12 cellular contexts compared by ENCODE assay signal in the genomic region with DNA sequence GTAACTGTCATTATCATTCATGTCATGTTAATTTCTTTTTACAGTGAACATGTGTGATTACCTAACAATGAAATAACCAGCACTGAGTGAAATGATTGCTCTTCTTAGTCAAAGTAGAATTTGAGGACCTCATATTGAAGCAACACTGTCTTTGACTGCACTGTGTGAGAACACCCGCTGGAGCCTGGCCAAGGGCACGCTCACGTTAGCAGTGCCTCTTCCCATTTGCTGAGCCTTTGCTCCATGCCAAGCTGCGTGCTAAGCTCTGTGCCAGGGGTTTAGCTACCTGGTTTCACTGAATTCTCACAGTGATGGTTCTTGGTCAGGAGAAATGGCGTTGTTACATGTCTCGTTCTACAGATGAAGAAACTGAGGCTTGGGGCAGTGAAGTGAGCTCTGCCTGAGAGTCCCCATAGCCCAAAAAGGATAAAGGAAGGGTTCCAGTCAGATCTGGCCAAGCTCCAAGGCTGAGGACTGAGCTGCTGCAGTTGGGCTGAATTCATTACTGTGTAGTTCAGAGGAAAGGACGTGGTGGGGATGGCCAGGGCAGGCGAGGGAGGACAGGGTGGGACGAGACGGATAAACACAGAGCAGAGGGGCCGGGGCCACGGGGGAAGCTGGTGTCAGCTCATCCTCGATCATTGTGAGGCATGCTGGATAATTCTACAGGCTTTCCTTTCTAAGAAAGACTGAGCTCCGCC. TPM values are rescaled to one million over a fixed set of nuclear protein-coding genes. Genes with fewer than 3 reads are reported as not detected.
DNase-seq lines count a peak whose midpoint lies in the region; ATAC-seq and TF ChIP-seq lines count a peak whose summit lies in the region.
"Had no signal": no experiment of that assay in that cellular context is flagged by ENCODE, and none has a peak within 500 bp of the region (broad histone marks: within the 10 kb centered on the region; RNA-seq: fewer than 3 reads in every experiment).

No MANE protein-coding gene starts in this region.

- H3K27ac ChIP-seq in lower lobe of right lung, result peak overlapping the region; percentile 28
- peak overlapping the region; percentile 53 for H3K27ac ChIP-seq in vagina
- H3K27ac ChIP-seq: foreskin keratinocyte had no signal

- intact Hi-C loops in lower lobe of right lung (cut with DNase I) (no loop called here), vagina (cut with DNase I) (no loop called here)

- H3K27me3 Mint-ChIP-seq in T-helper 17 cell, result peaks cover 55% of the 10 kb centered on the region

- H3K9me3 ChIP-seq in lower lobe of right lung, result no peaks in the 10 kb centered on the region
- H3K9me3 ChIP-seq in vagina, result no peaks in the 10 kb centered on the region
- H3K9me3 ChIP-seq in T-helper 17 cell (ENCODE audit: control insufficient read depth, low read length, poor library complexity, severe bottlenecking), result no peaks in the 10 kb centered on the region

- ATAC-seq in lower lobe of right lung (peak in 1 of 2 donors; percentile 29), GM21529 (IDR thresholded peaks at IDR 0.05; ENCODE audit: unreplicated experiment) (no peak), T-helper 17 cell (no peak)
- ATAC-seq: foreskin keratinocyte had no signal

- H3K36me3 ChIP-seq in lower lobe of right lung (no peaks in the 10 kb centered on the region), vagina (no peaks in the 10 kb centered on the region)

- H3K27me3 ChIP-seq in lower lobe of right lung (ENCODE audit: low read depth) (peaks cover 3% of the 10 kb centered on the region), vagina (no peaks in the 10 kb centered on the region)

- no peak for TF ChIP-seq CTCF in lower lobe of right lung (IDR thresholded peaks at IDR 0.05)
- no peak for TF ChIP-seq CTCF in vagina (IDR thresholded peaks at IDR 0.05)

- peaks cover 28% of the 10 kb centered on the region for H3K4me1 ChIP-seq in lower lobe of right lung
- H3K4me1 ChIP-seq in vagina, result peaks cover 26% of the 10 kb centered on the region
- H3K4me1 ChIP-seq: foreskin keratinocyte had no signal

- H3K4me3 ChIP-seq in lower lobe of right lung (no peak overlapping the region), vagina (peak overlapping the region in 1 of 2 donors; percentile 9)

- peaks cover 3% of the 10 kb centered on the region for H3K36me3 Mint-ChIP-seq in T-helper 17 cell (ENCODE audit: low read depth)

- H3K4me1 Mint-ChIP-seq in T-helper 17 cell, result peaks cover 5% of the 10 kb centered on the region

- no peak overlapping the region for H3K4me3 Mint-ChIP-seq in T-helper 17 cell

- no peak for TF ChIP-seq POLR2A in vagina (IDR thresholded peaks at IDR 0.05)

- H3K27ac Mint-ChIP-seq in T-helper 17 cell, result no peak overlapping the region

- DNase-seq in NCI-H748 (lab: John Stamatoyannopoulos, UW; ENCODE audit: unreplicated experiment) (peak; percentile 25), NCI-H748 treated with DMSO at 0.1 percent for 48 hours (lab: John Stamatoyannopoulos, UW) (no peak), cerebellar cortex (ENCODE audit: low spot score) (peak; percentile 50), lower lobe of right lung (peak; percentile 41), vagina (ENCODE audit: extremely low spot score in 2 of 2) (no peak), glomerular visceral epithelial cell (ENCODE audit: extremely low spot score) (no peak), T-helper 17 cell (no peak)
- DNase-seq: activated gamma-delta T cell, foreskin keratinocyte, mesendoderm, NCI-H2227 treated with DMSO at 0.1 percent for 48 hours had no signal

RNA-seq across cellular contexts. Expression of gene HMCN2, which starts 16.6 kb away (rescaled TPM):
- total RNA-seq in lower lobe of right lung (4.7 TPM), vagina (5.2 TPM), T-helper 17 cell (under 1 TPM in 1 of 2 donors, not detected in 1; 0.12 TPM)
- total RNA-seq: foreskin keratinocyte had no signal

Comparison
In these comparisons a context has a peak if more than half of its experiments do, and no peak if none do; other contexts are left out.
1. DNase-seq: peak in NCI-H748 (single experiment), cerebellar cortex (single experiment) and lower lobe of right lung (single experiment); none in NCI-H748 treated with DMSO at 0.1 percent for 48 hours (single experiment), vagina (0 of 2), glomerular visceral epithelial cell (single experiment) and T-helper 17 cell (0 of 3).